27 cellular contexts compared by ENCODE assay signal in genomic region chr6:89584539-89584938, GRCh38.
"Had no signal": no experiment of that assay in that cellular context is flagged by ENCODE, and none has a peak within 500 bp of the region (broad histone marks: within the 10 kb centered on the region; RNA-seq: fewer than 3 reads in every experiment).

No MANE protein-coding gene starts in this region.

- DNase-seq: activated CD4-positive, alpha-beta T cell treated with anti-CD3 and anti-CD28 coated beads, Interleukin-2, amount 10 ng/mL, durations not matched to agents 24 days and 14 days; activated CD4-positive, alpha-beta T cell treated with anti-CD3 and anti-CD28 coated beads, Interleukin-2, amount 50 U/mL, for 4 hours; activated CD8-positive, alpha-beta T cell treated with anti-CD3 and anti-CD28 coated beads for 36 hours; activated gamma-delta T cell treated with Interleukin-2 at 50 U/mL for 16 hours; activated naive CD4-positive, alpha-beta T cell treated with anti-CD3 and anti-CD28 coated beads, Interleukin-2, amount 10 ng/mL, durations not matched to agents 7 days and 5 days; activated naive CD8-positive, alpha-beta T cell treated with anti-CD3 and anti-CD28 coated beads, Interleukin-2, amount 50 U/mL, for 24 hours; activated T-cell treated with anti-CD3 and anti-CD28 coated beads, Interleukin-2, amount 50 U/mL, for 24 hours; amygdala; caudate nucleus; Kasumi-1; KG1; MG63; NCI-H1048; NCI-H1105 treated with DMSO at 0.1 percent for 48 hours; NCI-H1436; NCI-H1930; NCI-H510A; NCI-H526; NCI-H748 treated with DMSO at 0.1 percent for 48 hours; NK-92 treated with Interleukin-12 subunit alpha and Interleukin-12 subunit beta, amount 100 ng/mL, for 24 hours; PC-9; Right ventricle myocardium superior; T1000 had no signal

- H3K4me3 Mint-ChIP-seq: activated CD4-positive, alpha-beta T cell treated with anti-CD3 and anti-CD28 coated beads, Interleukin-2, amount 10 ng/mL, durations not matched to agents 24 days and 14 days; activated CD8-positive, alpha-beta T cell treated with anti-CD3 and anti-CD28 coated beads for 36 hours; activated naive CD4-positive, alpha-beta T cell treated with anti-CD3 and anti-CD28 coated beads, Interleukin-2, amount 10 ng/mL, durations not matched to agents 7 days and 5 days; activated naive CD8-positive, alpha-beta T cell; activated naive CD8-positive, alpha-beta T cell treated with anti-CD3 and anti-CD28 coated beads, Interleukin-2, amount 50 U/mL, for 24 hours; activated T-cell treated with anti-CD3 and anti-CD28 coated beads, Interleukin-2, amount 50 U/mL, for 24 hours; brain had no signal

- H3K27ac ChIP-seq: PC-9, RWPE1, SK-N-MC had no signal

- H3K4me1 Mint-ChIP-seq: activated naive CD4-positive, alpha-beta T cell treated with anti-CD3 and anti-CD28 coated beads, Interleukin-2, amount 10 ng/mL, durations not matched to agents 7 days and 5 days; activated naive CD8-positive, alpha-beta T cell treated with anti-CD3 and anti-CD28 coated beads, Interleukin-2, amount 50 U/mL, for 24 hours had no signal

- H3K27ac Mint-ChIP-seq: activated CD4-positive, alpha-beta T cell treated with anti-CD3 and anti-CD28 coated beads, Interleukin-2, amount 10 ng/mL, durations not matched to agents 24 days and 14 days; activated CD8-positive, alpha-beta T cell treated with anti-CD3 and anti-CD28 coated beads for 36 hours; activated naive CD4-positive, alpha-beta T cell treated with anti-CD3 and anti-CD28 coated beads, Interleukin-2, amount 10 ng/mL, durations not matched to agents 7 days and 5 days; activated naive CD8-positive, alpha-beta T cell; activated naive CD8-positive, alpha-beta T cell treated with anti-CD3 and anti-CD28 coated beads, Interleukin-2, amount 50 U/mL, for 24 hours; activated T-cell treated with anti-CD3 and anti-CD28 coated beads, Interleukin-2, amount 50 U/mL, for 24 hours had no signal

- ATAC-seq: activated CD8-positive, alpha-beta T cell treated with anti-CD3 and anti-CD28 coated beads for 36 hours; activated naive CD8-positive, alpha-beta T cell treated with anti-CD3 and anti-CD28 coated beads, Interleukin-2, amount 50 U/mL, for 24 hours had no signal

- H3K27me3 ChIP-seq: MG63 had no signal

- H3K9me3 ChIP-seq: MG63 had no signal

- H3K36me3 ChIP-seq: MG63 had no signal

- H3K9me3 Mint-ChIP-seq: activated CD4-positive, alpha-beta T cell treated with anti-CD3 and anti-CD28 coated beads, Interleukin-2, amount 10 ng/mL, durations not matched to agents 24 days and 14 days; activated CD8-positive, alpha-beta T cell treated with anti-CD3 and anti-CD28 coated beads for 36 hours; activated naive CD4-positive, alpha-beta T cell treated with anti-CD3 and anti-CD28 coated beads, Interleukin-2, amount 10 ng/mL, durations not matched to agents 7 days and 5 days; activated naive CD8-positive, alpha-beta T cell treated with anti-CD3 and anti-CD28 coated beads, Interleukin-2, amount 50 U/mL, for 24 hours; activated T-cell treated with anti-CD3 and anti-CD28 coated beads, Interleukin-2, amount 50 U/mL, for 24 hours; brain had no signal

- H3K27me3 Mint-ChIP-seq: activated CD8-positive, alpha-beta T cell treated with anti-CD3 and anti-CD28 coated beads for 36 hours; activated naive CD8-positive, alpha-beta T cell; activated naive CD8-positive, alpha-beta T cell treated with anti-CD3 and anti-CD28 coated beads, Interleukin-2, amount 50 U/mL, for 24 hours; activated T-cell treated with anti-CD3 and anti-CD28 coated beads, Interleukin-2, amount 50 U/mL, for 24 hours had no signal

- H3K4me3 ChIP-seq: MG63, PC-9, SK-N-MC had no signal

- H3K36me3 Mint-ChIP-seq: activated naive CD4-positive, alpha-beta T cell treated with anti-CD3 and anti-CD28 coated beads, Interleukin-2, amount 10 ng/mL, durations not matched to agents 7 days and 5 days; activated naive CD8-positive, alpha-beta T cell had no signal
